9 cellular contexts compared by ENCODE assay signal in the genomic region with DNA sequence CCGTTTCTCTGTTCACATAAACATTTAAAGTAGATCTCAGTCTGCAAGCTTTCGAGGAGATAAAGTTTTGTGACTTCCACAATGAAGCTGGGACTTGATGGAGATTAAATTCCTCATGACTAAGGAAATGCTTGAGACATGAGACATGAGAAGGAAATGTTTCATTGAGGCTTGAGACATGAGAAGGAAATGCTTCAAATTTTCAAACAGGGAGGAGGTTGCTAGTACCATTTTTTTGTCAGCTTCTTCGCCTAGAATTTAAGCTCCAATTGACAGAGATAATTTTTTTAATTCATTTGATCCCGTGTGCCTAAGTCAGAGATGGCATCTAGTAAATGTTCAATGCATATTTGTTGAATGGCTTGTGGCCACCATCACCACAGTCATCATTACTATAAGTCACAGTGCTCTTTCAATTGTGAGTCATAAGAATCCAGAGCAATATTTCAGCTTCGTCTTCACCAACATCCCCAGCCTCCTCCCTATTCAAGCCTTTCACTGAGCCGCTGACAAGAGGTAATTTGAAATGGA. TPM values are rescaled to one million over a fixed set of nuclear protein-coding genes. Genes with fewer than 3 reads are reported as not detected.
DNase-seq lines count a peak whose midpoint lies in the region; ATAC-seq and TF ChIP-seq lines count a peak whose summit lies in the region.
"Had no signal": no experiment of that assay in that cellular context is flagged by ENCODE, and none has a peak within 500 bp of the region (broad histone marks: within the 10 kb centered on the region; RNA-seq: fewer than 3 reads in every experiment).

No MANE protein-coding gene starts in this region.

- POLR2A ChIA-PET in Panc1 (lab: Charles Lee): no interaction called here

- H3K27me3 ChIP-seq in Panc1 (ENCODE audit: control insufficient read depth, insufficient read depth, low read length): peaks cover 23% of the 10 kb centered on the region

- peaks cover 14% of the 10 kb centered on the region; the same call in 1 of the 2 replicates for H3K4me1 ChIP-seq in Panc1 (ENCODE audit: control insufficient read depth, insufficient read depth, low read length)

- BruUV-seq in Panc1 (replicated peaks; lab: Mats Ljungman, UMichigan): no TSS peak

- peaks cover 14% of the 10 kb centered on the region for H3K4me1 Mint-ChIP-seq in endothelial cell (ENCODE audit: unreplicated experiment)

- H3K4me3 ChIP-seq in Panc1 (ENCODE audit: low read depth in 2 of 2, low read length in 2 of 2): peak overlapping the region; percentile 28 to 38; a peak in 2 of 4 replicates

- in situ Hi-C loops in Panc1 (cut with HindIII; ENCODE audit: low pct_unique_long_range_greater_than_20kb, low sequenced_read_pairs): no loop called here

- no peak for TF ChIP-seq CTCF in Panc1 (IDR thresholded peaks at IDR 0.05)
- TF ChIP-seq CTCF in endothelial cell (IDR thresholded peaks at IDR 0.05; ENCODE audit: unreplicated experiment): no peak

- no peaks in the 10 kb centered on the region for H3K36me3 ChIP-seq in Panc1 (ENCODE audit: control insufficient read depth, insufficient read depth, low read length)

- H3K27me3 Mint-ChIP-seq in endothelial cell (ENCODE audit: unreplicated experiment): peaks cover 15% of the 10 kb centered on the region

- intact Hi-C loops in Panc1 (cut with micrococcal nuclease; ENCODE audit: unreplicated experiment): no loop called here

- ATAC-seq in Panc1 (peak; percentile 36; the same call in 1 of the 2 replicates), GM21529 (IDR thresholded peaks at IDR 0.05; ENCODE audit: unreplicated experiment) (no peak)

- H3K9me3 ChIP-seq in Panc1 (ENCODE audit: control insufficient read depth, insufficient read depth, low read depth, low read length): no peaks in the 10 kb centered on the region

- CTCF ChIA-PET in Panc1 (lab: Charles Lee): interaction anchor here (0.6 kb wide), 2 partner anchors 26 to 132 kb away, joined by 3 to 4 read pairs; no protein-coding TSS in a partner anchor

- H3K27ac ChIP-seq in Panc1 (ENCODE audit: low read length): no peak overlapping the region

- H3K4me3 Mint-ChIP-seq in endothelial cell (ENCODE audit: unreplicated experiment): peak overlapping the region; percentile 79

- DNase-seq in GM04503 (ENCODE audit: low read depth) (peak; percentile 90), Panc1 (ENCODE audit: low read depth, low spot score) (peak; percentile 67), endothelial cell (ENCODE audit: low spot score) (no peak), non-pigmented ciliary epithelial cell (ENCODE audit: low read depth) (peak; percentile 77), COR-L47 (lab: John Stamatoyannopoulos, UW) (no peak), SHP77 (lab: John Stamatoyannopoulos, UW) (no peak), NCI-H146 (lab: John Stamatoyannopoulos, UW) (no peak)

- H3K9me3 Mint-ChIP-seq in endothelial cell (ENCODE audit: unreplicated experiment): no peaks in the 10 kb centered on the region

- peaks cover 3% of the 10 kb centered on the region for H3K36me3 Mint-ChIP-seq in endothelial cell (ENCODE audit: low read depth, unreplicated experiment)

- peak overlapping the region; percentile 8 for H3K27ac Mint-ChIP-seq in endothelial cell (ENCODE audit: unreplicated experiment)
- H3K27ac Mint-ChIP-seq: naive B cell had no signal

RNA-seq across cellular contexts. Expression of a gene that starts 0.5 kb away (rescaled TPM):
- total RNA-seq in Panc1 (2021; ENCODE audit: unreplicated experiment): 1.3 TPM
- polyA plus RNA-seq in Panc1 (2012; ENCODE audit: insufficient read length): 0.62 TPM
- total RNA-seq in endothelial cell (ENCODE audit: unreplicated experiment): 0.46 TPM

RNA-seq across cellular contexts. Expression of a gene that starts 39.5 kb away (rescaled TPM):
- total RNA-seq in Panc1 (2021; ENCODE audit: unreplicated experiment): 26.4 TPM
- polyA plus RNA-seq in Panc1 (2012; ENCODE audit: insufficient read length): 27.8 TPM
- total RNA-seq in endothelial cell (ENCODE audit: unreplicated experiment): 39.1 TPM

Comparison
In these comparisons a context has a peak if more than half of its experiments do, and no peak if none do; other contexts are left out.
1. DNase-seq: peak in GM04503 (single experiment), Panc1 (single experiment) and non-pigmented ciliary epithelial cell (single experiment); none in endothelial cell (single experiment), COR-L47 (single experiment), SHP77 (0 of 2) and NCI-H146 (single experiment).